Comparison of ENCODE assay signal across 8 cellular contexts in the genomic region with DNA sequence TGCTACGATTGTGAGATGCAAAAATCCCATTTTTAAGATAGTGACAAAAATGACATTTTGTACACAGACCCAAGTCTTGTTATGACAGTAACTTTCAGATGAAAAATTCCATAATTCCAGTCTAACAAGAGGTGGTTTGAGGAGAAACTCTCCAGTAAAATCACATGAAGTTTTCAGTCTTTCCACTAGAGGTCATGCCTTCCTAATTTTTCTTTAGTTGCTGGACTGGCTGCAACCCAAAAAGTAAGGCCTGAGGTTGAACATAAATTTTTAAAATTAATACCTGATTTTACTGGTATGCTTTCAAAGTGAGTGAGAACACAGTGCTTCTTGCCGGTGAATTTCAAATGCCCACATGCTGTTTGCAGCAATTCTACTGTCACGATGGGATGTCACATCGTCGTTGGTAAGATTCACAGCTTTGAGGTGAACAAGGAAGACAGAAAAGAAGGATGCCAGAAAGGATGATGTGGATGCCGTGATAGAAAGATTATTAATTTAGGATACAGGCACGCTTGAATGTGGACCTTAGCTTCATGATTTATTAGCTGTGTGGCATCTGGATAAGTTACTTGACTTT.
DNase-seq lines count a peak whose midpoint lies in the region; ATAC-seq and TF ChIP-seq lines count a peak whose summit lies in the region.

No MANE protein-coding gene starts in this region.

- no peaks in the 10 kb centered on the region for H3K27me3 ChIP-seq in gastroesophageal sphincter

- peaks cover 0 to 20% (median 5%) of the 10 kb centered on the region in 3 donors for H3K4me1 ChIP-seq in gastroesophageal sphincter

- no peaks in the 10 kb centered on the region for H3K36me3 ChIP-seq in gastroesophageal sphincter

- 48 to 58% methylated on average over 7 of the region's 7 CpGs for WGBS in gastroesophageal sphincter (ENCODE audit: low coverage in 1 of 2), 2 donors

- intact Hi-C loops in Right ventricle myocardium superior (cut with DNase I) (loop anchor here (2.0 to 10.0 kb wide), 2 partner anchors 98 to 224 kb away; a partner anchor contains a TSS), cardiac septum (cut with DNase I) (loop anchor here (2.0 to 5.0 kb wide), 2 partner anchors 101 to 224 kb away; a partner anchor contains a TSS)

- no peak overlapping the region for H3K4me3 ChIP-seq in gastroesophageal sphincter

- TF ChIP-seq EP300 in gastroesophageal sphincter (IDR thresholded peaks at IDR 0.05): no peak

- H3K36me3 Mint-ChIP-seq in T-helper 1 cell treated with Interleukin-12 subunit alpha and Interleukin-12 subunit beta and Interleukin-4 antibody, amounts not matched to agents 30 μg/mL and 1 μg/mL, for 36 hours (ENCODE audit: low read depth): peaks cover 6% of the 10 kb centered on the region

- ATAC-seq in Right ventricle myocardium superior (ENCODE audit: poor library complexity) (peak; percentile 49), gastroesophageal sphincter (no peak)

- no peaks in the 10 kb centered on the region for H3K27me3 Mint-ChIP-seq in T-helper 1 cell treated with Interleukin-12 subunit alpha and Interleukin-12 subunit beta and Interleukin-4 antibody, amounts not matched to agents 30 μg/mL and 1 μg/mL, for 36 hours (ENCODE audit: low read depth)

- DNase-seq in Right ventricle myocardium superior (no peak), cardiac septum (ENCODE audit: low spot score) (no peak), NCI-H146 treated with DMSO at 0.1 percent for 48 hours (lab: John Stamatoyannopoulos, UW; ENCODE audit: unreplicated experiment) (peak; percentile 40), stromal cell of bone marrow (ENCODE audit: low read depth) (peak; percentile 35), T1000 (lab: John Stamatoyannopoulos, UW) (no peak)
- no peak for DNase-seq in effector CD8-positive, alpha-beta T cell (lab: John Stamatoyannopoulos, UW)

- peak overlapping the region; percentile 55 for H3K27ac Mint-ChIP-seq in T-helper 1 cell treated with Interleukin-12 subunit alpha and Interleukin-12 subunit beta and Interleukin-4 antibody, amounts not matched to agents 30 μg/mL and 1 μg/mL, for 36 hours

- no peaks in the 10 kb centered on the region for H3K9me3 Mint-ChIP-seq in T-helper 1 cell treated with Interleukin-12 subunit alpha and Interleukin-12 subunit beta and Interleukin-4 antibody, amounts not matched to agents 30 μg/mL and 1 μg/mL, for 36 hours

- no peak for TF ChIP-seq POLR2A in gastroesophageal sphincter (IDR thresholded peaks at IDR 0.05)

- H3K4me1 Mint-ChIP-seq in T-helper 1 cell treated with Interleukin-12 subunit alpha and Interleukin-12 subunit beta and Interleukin-4 antibody, amounts not matched to agents 30 μg/mL and 1 μg/mL, for 36 hours (ENCODE audit: low read depth): peaks cover 68% of the 10 kb centered on the region

- peak overlapping the region; percentile 21 for H3K4me3 Mint-ChIP-seq in T-helper 1 cell treated with Interleukin-12 subunit alpha and Interleukin-12 subunit beta and Interleukin-4 antibody, amounts not matched to agents 30 μg/mL and 1 μg/mL, for 36 hours

- TF ChIP-seq CTCF in gastroesophageal sphincter (IDR thresholded peaks at IDR 0.05): peak; percentile 71 to 85 (median 80)

- H3K9me3 ChIP-seq in gastroesophageal sphincter: no peaks in the 10 kb centered on the region

- no peak overlapping the region for H3K27ac ChIP-seq in gastroesophageal sphincter

Comparison
In these comparisons a context has a peak if more than half of its experiments do, and no peak if none do; other contexts are left out.
1. DNase-seq: peak in NCI-H146 treated with DMSO at 0.1 percent for 48 hours (single experiment) and stromal cell of bone marrow (single experiment); none in Right ventricle myocardium superior (single experiment), cardiac septum (single experiment), effector CD8-positive, alpha-beta T cell (single experiment) and T1000 (single experiment).